Comparison of ENCODE assay signal across 1 cellular context in the genomic region with DNA sequence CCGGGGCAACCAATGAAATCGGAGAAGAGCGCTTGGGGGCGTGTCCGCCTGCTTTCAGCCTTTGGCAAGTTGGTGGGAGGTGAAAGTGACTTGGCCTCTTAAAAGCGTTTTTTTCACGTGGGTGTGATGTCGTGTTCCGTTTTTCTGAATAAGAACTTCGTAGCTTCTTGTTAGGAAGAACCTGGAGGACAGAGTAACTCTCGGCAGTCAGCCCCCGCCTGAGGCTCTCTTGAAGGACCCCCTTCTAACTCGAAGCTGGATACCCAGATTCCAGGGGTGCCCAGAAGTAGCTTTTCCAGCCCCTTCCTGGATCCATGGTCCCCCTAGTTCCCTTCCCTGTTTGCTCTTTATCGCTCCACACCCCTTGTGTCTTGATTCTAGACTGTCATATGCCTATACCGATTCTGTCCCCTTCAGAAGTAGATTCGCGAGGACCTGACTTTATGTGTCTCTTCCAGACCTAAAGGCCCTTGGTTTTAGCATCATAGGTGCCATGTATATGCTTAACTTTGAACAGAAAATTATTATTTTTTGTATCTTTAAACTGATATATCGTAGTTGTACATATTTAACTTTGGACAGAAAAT.
A peak's percentile ranks its signal among the peaks of the same experiment; 100 is the strongest.
TF ChIP-seq lines count a peak whose summit lies in the region.

No MANE protein-coding gene starts in this region.

TF ChIP-seq in H1, 55 proteins besides CTCF, POLR2A, EP300 and RAD21:
- TF ChIP-seq CBX8 (IDR thresholded peaks at IDR 0.05; ENCODE audit: borderline replicate concordance, low read depth, low read length) = no peak
- 0 out of 2 replicates have a peak, but pooled peaks have one; percentile 25 for TF ChIP-seq PHF8 (conservative IDR thresholded peaks at IDR 0.05; ENCODE audit: low read depth, low read length)
- 0 out of 4 replicates have a peak, but pooled peaks of 1 of the 2 experiments have one; percentile 36 for TF ChIP-seq SIN3A (conservative IDR thresholded peaks at IDR 0.05 in 1 of 2, IDR thresholded peaks at IDR 0.05 in 1 of 2; ENCODE audit: low read depth in 1 of 2, low read length in 2 of 2)
- TF ChIP-seq SAP30 (IDR thresholded peaks at IDR 0.05; ENCODE audit: insufficient read depth, insufficient replicate concordance, low read length) = no peak
